8 cellular contexts compared by ENCODE assay signal in genomic region chr7:150975536-150976285, GRCh38. TPM values are rescaled to one million over a fixed set of nuclear protein-coding genes. Genes with fewer than 3 reads are reported as not detected.
A peak's percentile ranks its signal among the peaks of the same experiment; 100 is the strongest.
DNase-seq lines count a peak whose midpoint lies in the region; ATAC-seq and TF ChIP-seq lines count a peak whose summit lies in the region.

No MANE protein-coding gene starts in this region.

- H3K4me1 ChIP-seq in right atrium auricular region (peaks cover 0 to 83% of the 10 kb centered on the region in 2 donors), suprapubic skin (peaks cover 41% of the 10 kb centered on the region), gastrocnemius medialis (peaks cover 6 to 26% of the 10 kb centered on the region in 2 donors)

- H3K27ac ChIP-seq in right atrium auricular region (peak overlapping the region; percentile 85 to 94), suprapubic skin (no peak overlapping the region), gastrocnemius medialis (no peak overlapping the region)

- WGBS in suprapubic skin: 76% methylated on average over 7 of the region's 8 CpGs

- H3K36me3 ChIP-seq in right atrium auricular region: no peaks in the 10 kb centered on the region
- H3K36me3 ChIP-seq in suprapubic skin: no peaks in the 10 kb centered on the region
- H3K36me3 ChIP-seq in gastrocnemius medialis: no peaks in the 10 kb centered on the region

- POLR2A ChIA-PET in T-cell (lab: Charles Lee): interaction anchor here in 1 of 2 donors (0.5 kb wide), 1 partner anchor 907 kb away, joined by 3 read pairs; no protein-coding TSS in a partner anchor

- TF ChIP-seq POLR2A in suprapubic skin (IDR thresholded peaks at IDR 0.05) (no peak), gastrocnemius medialis (IDR thresholded peaks at IDR 0.05) (no peak)

- no peak overlapping the region for H3K27ac Mint-ChIP-seq in activated naive CD4-positive, alpha-beta T cell treated with anti-CD3 and anti-CD28 coated beads for 36 hours
- no peak overlapping the region for H3K27ac Mint-ChIP-seq in activated naive CD4-positive, alpha-beta T cell treated with anti-CD3 and anti-CD28 coated beads, Interleukin-2, amount 50 U/mL, for 72 hours
- H3K27ac Mint-ChIP-seq in T-cell: peak overlapping the region; percentile 72 to 80

- H3K4me3 Mint-ChIP-seq in activated naive CD4-positive, alpha-beta T cell treated with anti-CD3 and anti-CD28 coated beads for 36 hours: peak overlapping the region; percentile 67
- H3K4me3 Mint-ChIP-seq in T-cell: peak overlapping the region; percentile 68 to 84 (median 76)

- CTCF ChIA-PET in activated naive CD4-positive, alpha-beta T cell treated with anti-CD3 and anti-CD28 coated beads for 36 hours (lab: Charles Lee): interaction anchor here (1.2 to 4.2 kb wide), 5 partner anchors 8 to 77 kb away, joined by 3 to 29 read pairs (median 5); no protein-coding TSS in a partner anchor
- CTCF ChIA-PET in T-cell (lab: Charles Lee): interaction anchor here (0.5 to 1.2 kb wide), 5 partner anchors 9 to 607 kb away, joined by 3 to 6 read pairs (median 5); partner anchors contain the start of gene REPIN1 (in 1 of the 2)

- in situ Hi-C loops in gastrocnemius medialis (cut with MboI; ENCODE audit: low sequenced_read_pairs in 4 of 4): loop anchor here in 3 of 4 donors (25.0 kb wide), 1 partner anchor 188 kb away; no protein-coding TSS in a partner anchor

- TF ChIP-seq CTCF in right atrium auricular region (IDR thresholded peaks at IDR 0.05) (no peak), suprapubic skin (IDR thresholded peaks at IDR 0.05) (no peak), gastrocnemius medialis (IDR thresholded peaks at IDR 0.05 in 4 of 5, conservative IDR thresholded peaks at IDR 0.05 in 1 of 5) (no peak)

- H3K9me3 ChIP-seq in right atrium auricular region: no peaks in the 10 kb centered on the region
- no peaks in the 10 kb centered on the region for H3K9me3 ChIP-seq in suprapubic skin
- H3K9me3 ChIP-seq in gastrocnemius medialis: no peaks in the 10 kb centered on the region

- peaks cover 0 to 7% of the 10 kb centered on the region in 2 donors for H3K27me3 ChIP-seq in right atrium auricular region
- peaks cover 90% of the 10 kb centered on the region for H3K27me3 ChIP-seq in suprapubic skin
- peaks cover 53 to 75% (median 65%) of the 10 kb centered on the region in 3 donors for H3K27me3 ChIP-seq in gastrocnemius medialis

- DNase-seq in activated naive CD4-positive, alpha-beta T cell treated with anti-CD3 and anti-CD28 coated beads for 36 hours: no peak
- DNase-seq in activated naive CD4-positive, alpha-beta T cell treated with anti-CD3 and anti-CD28 coated beads, Interleukin-2, amount 50 U/mL, for 72 hours (ENCODE audit: low spot score in 2 of 2): no peak
- DNase-seq in T-cell: no peak
- DNase-seq in right atrium auricular region (ENCODE audit: low spot score): no peak
- DNase-seq in suprapubic skin (ENCODE audit: low spot score in 2 of 2): no peak
- DNase-seq in SIG-M5 (lab: John Stamatoyannopoulos, UW): no peak
- no peak for DNase-seq in gastrocnemius medialis

- no peak for ATAC-seq in activated naive CD4-positive, alpha-beta T cell treated with anti-CD3 and anti-CD28 coated beads, Interleukin-2, amount 50 U/mL, for 72 hours
- ATAC-seq in T-cell (replicated peaks in 1 of 4) (no peak), HG02973 (IDR thresholded peaks at IDR 0.05; ENCODE audit: unreplicated experiment) (no peak), gastrocnemius medialis (no peak)

- no peaks in the 10 kb centered on the region for H3K9me3 Mint-ChIP-seq in activated naive CD4-positive, alpha-beta T cell treated with anti-CD3 and anti-CD28 coated beads for 36 hours
- H3K9me3 Mint-ChIP-seq in activated naive CD4-positive, alpha-beta T cell treated with anti-CD3 and anti-CD28 coated beads, Interleukin-2, amount 50 U/mL, for 72 hours: no peaks in the 10 kb centered on the region
- H3K9me3 Mint-ChIP-seq in T-cell: no peaks in the 10 kb centered on the region

- intact Hi-C loops in activated naive CD4-positive, alpha-beta T cell treated with anti-CD3 and anti-CD28 coated beads for 36 hours (cut with micrococcal nuclease): loop anchor here (1.0 kb wide), 1 partner anchor 11 kb away; no protein-coding TSS in a partner anchor
- intact Hi-C loops in gastrocnemius medialis (cut with DNase I; ENCODE audit: low total_unique reads): no loop called here

- TF ChIP-seq EP300 in suprapubic skin (IDR thresholded peaks at IDR 0.05): no peak

- H3K27me3 Mint-ChIP-seq in activated naive CD4-positive, alpha-beta T cell treated with anti-CD3 and anti-CD28 coated beads for 36 hours (ENCODE audit: low read depth): peaks cover 33% of the 10 kb centered on the region
- peaks cover 14 to 35% of the 10 kb centered on the region in 2 donors for H3K27me3 Mint-ChIP-seq in T-cell

- no peaks in the 10 kb centered on the region for H3K36me3 Mint-ChIP-seq in activated naive CD4-positive, alpha-beta T cell treated with anti-CD3 and anti-CD28 coated beads for 36 hours (ENCODE audit: low read depth)
- H3K36me3 Mint-ChIP-seq in activated naive CD4-positive, alpha-beta T cell treated with anti-CD3 and anti-CD28 coated beads, Interleukin-2, amount 50 U/mL, for 72 hours: peaks cover 7 to 9% of the 10 kb centered on the region in 2 donors
- H3K36me3 Mint-ChIP-seq in T-cell: no peaks in the 10 kb centered on the region

- H3K4me3 ChIP-seq in right atrium auricular region (peak overlapping the region in 1 of 2 donors; percentile 39), suprapubic skin (peak overlapping the region; percentile 49), gastrocnemius medialis (no peak overlapping the region)

- H3K4me1 Mint-ChIP-seq in activated naive CD4-positive, alpha-beta T cell treated with anti-CD3 and anti-CD28 coated beads for 36 hours (ENCODE audit: low read depth): peaks cover 27% of the 10 kb centered on the region
- H3K4me1 Mint-ChIP-seq in T-cell: peaks cover 42 to 51% (median 43%) of the 10 kb centered on the region in 3 donors

RNA-seq across cellular contexts. Expression of gene KCNH2, which starts 2.4 kb away (rescaled TPM):
- total RNA-seq in activated naive CD4-positive, alpha-beta T cell treated with anti-CD3 and anti-CD28 coated beads for 36 hours: under 1 TPM; 0.17 to 0.19 TPM
- total RNA-seq in activated naive CD4-positive, alpha-beta T cell treated with anti-CD3 and anti-CD28 coated beads, Interleukin-2, amount 50 U/mL, for 72 hours: under 1 TPM; 0.41 to 0.72 TPM
- 1 to 10 TPM; 2.9 to 4.6 (median 3.0) TPM for total RNA-seq in T-cell
- total RNA-seq in right atrium auricular region: 100 to 1,000 TPM; 119 to 128 TPM
- under 1 TPM in 1 of 4 donors, not detected in 3; 0.70 TPM for total RNA-seq in suprapubic skin
- total RNA-seq in gastrocnemius medialis: under 1 TPM in 3 of 4 donors, not detected in 1; 0.19 to 1.00 (median 0.46) TPM

RNA-seq across cellular contexts. Expression of gene NOS3, which starts 15.1 kb away (rescaled TPM):
- 1 to 10 TPM; 7.1 to 9.2 TPM for total RNA-seq in activated naive CD4-positive, alpha-beta T cell treated with anti-CD3 and anti-CD28 coated beads for 36 hours
- 10 to 100 TPM in 1 of 2 donors, 1 to 10 TPM in 1; 1.8 to 12.7 TPM for total RNA-seq in activated naive CD4-positive, alpha-beta T cell treated with anti-CD3 and anti-CD28 coated beads, Interleukin-2, amount 50 U/mL, for 72 hours
- 10 to 100 TPM in 1 of 5 donors, 1 to 10 TPM in 4; 4.8 to 10.1 (median 5.0) TPM for total RNA-seq in T-cell
- total RNA-seq in right atrium auricular region: 10 to 100 TPM; 14.5 to 78.6 TPM
- 10 to 100 TPM in 1 of 4 donors, 1 to 10 TPM in 3; 2.6 to 10.9 (median 6.8) TPM for total RNA-seq in suprapubic skin
- 10 to 100 TPM in 1 of 4 donors, 1 to 10 TPM in 3; 1.4 to 10.8 (median 4.2) TPM for total RNA-seq in gastrocnemius medialis

RNA-seq across cellular contexts. Expression of gene ATG9B, which starts 48.6 kb away (rescaled TPM):
- total RNA-seq in activated naive CD4-positive, alpha-beta T cell treated with anti-CD3 and anti-CD28 coated beads for 36 hours: 1 to 10 TPM; 2.8 to 4.0 TPM
- 10 to 100 TPM in 1 of 2 donors, 1 to 10 TPM in 1; 1.1 to 14.9 TPM for total RNA-seq in activated naive CD4-positive, alpha-beta T cell treated with anti-CD3 and anti-CD28 coated beads, Interleukin-2, amount 50 U/mL, for 72 hours
- total RNA-seq in T-cell (10 to 100 TPM; 24.0 to 37.0 (median 31.8) TPM), right atrium auricular region (not detected), suprapubic skin (100 to 1,000 TPM in 2 of 4 donors, 10 to 100 TPM in 2; 27.0 to 195 (median 122) TPM), gastrocnemius medialis (under 1 TPM in 1 of 4 donors, not detected in 3; 0.31 TPM)

RNA-seq across cellular contexts. Expression of gene ABCB8, which starts 52.5 kb away (rescaled TPM):
- 10 to 100 TPM; 41.3 to 47.8 TPM for total RNA-seq in activated naive CD4-positive, alpha-beta T cell treated with anti-CD3 and anti-CD28 coated beads for 36 hours
- 10 to 100 TPM; 42.6 to 78.3 TPM for total RNA-seq in activated naive CD4-positive, alpha-beta T cell treated with anti-CD3 and anti-CD28 coated beads, Interleukin-2, amount 50 U/mL, for 72 hours
- total RNA-seq in T-cell (10 to 100 TPM; 72.4 to 83.0 (median 74.8) TPM), right atrium auricular region (10 to 100 TPM; 11.9 to 20.6 TPM), suprapubic skin (10 to 100 TPM; 29.5 to 42.3 (median 31.9) TPM), gastrocnemius medialis (10 to 100 TPM; 10.4 to 25.7 (median 16.2) TPM)

Comparison
In these comparisons a context has a peak if more than half of its experiments do, and no peak if none do; other contexts are left out.
1. H3K27ac Mint-ChIP-seq: peak in T-cell (2 of 2); none in activated naive CD4-positive, alpha-beta T cell treated with anti-CD3 and anti-CD28 coated beads for 36 hours (single experiment) and activated naive CD4-positive, alpha-beta T cell treated with anti-CD3 and anti-CD28 coated beads, Interleukin-2, amount 50 U/mL, for 72 hours (0 of 2).
2. H3K27ac ChIP-seq: peak in right atrium auricular region (2 of 2); none in suprapubic skin (single experiment) and gastrocnemius medialis (0 of 4).
3. RNA of gene KCNH2, which starts 2.4 kb away (total RNA-seq): 119 to 128 TPM in right atrium auricular region; 2.9 to 4.6 TPM in T-cell, 0.41 to 0.72 TPM in activated naive CD4-positive, alpha-beta T cell treated with anti-CD3 and anti-CD28 coated beads, Interleukin-2, amount 50 U/mL, for 72 hours, 0.19 to 1.00 TPM in gastrocnemius medialis, 0.17 to 0.19 TPM in activated naive CD4-positive, alpha-beta T cell treated with anti-CD3 and anti-CD28 coated beads for 36 hours and 0.70 TPM in suprapubic skin; every median in the first group is over 10 times any median in the second.